Comparison of ENCODE assay signal across 9 cellular contexts in genomic region chr10:102960158-102960557, GRCh38.
"Had no signal": no experiment of that assay in that cellular context is flagged by ENCODE, and none has a peak within 500 bp of the region (broad histone marks: within the 10 kb centered on the region; RNA-seq: fewer than 3 reads in every experiment).

No MANE protein-coding gene starts in this region.

- H2AFZ ChIP-seq: GM23338 had no signal

- H3K4me2 ChIP-seq: GM23338, KMS-11 had no signal

- DNase-seq: H9, HCEC 1CT, HFFc6, KBM-7 had no signal

- H3K27ac ChIP-seq: KMS-11 had no signal

- ATAC-seq: GM23338 had no signal

- FAIRE-seq: H1, H54, HTR-8/SVneo had no signal

- H3K9ac ChIP-seq: KMS-11 had no signal

- H3K4me3 ChIP-seq: GM23338 had no signal
